ENCODE assay signal across 8 cellular contexts in the genomic region with DNA sequence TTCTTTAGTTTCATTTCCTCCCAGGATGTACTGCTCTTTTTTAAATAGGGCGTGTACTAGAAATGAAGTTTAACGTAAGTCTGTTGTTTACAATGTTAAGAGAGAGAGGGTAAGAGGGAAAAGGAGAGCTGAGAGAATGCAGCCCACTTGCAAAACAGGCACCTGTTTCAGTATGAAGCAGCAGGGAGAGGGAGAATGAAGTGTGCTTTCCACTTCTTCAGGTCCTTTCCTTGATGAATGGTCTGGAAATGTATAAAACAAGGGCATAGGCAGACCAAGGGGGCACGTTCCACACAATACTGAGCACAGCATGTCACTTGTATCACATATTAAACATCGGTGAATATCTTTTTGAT. TPM values are rescaled to one million over a fixed set of nuclear protein-coding genes. Genes with fewer than 3 reads are reported as not detected.
A peak's percentile ranks its signal among the peaks of the same experiment; 100 is the strongest.
DNase-seq lines count a peak whose midpoint lies in the region; ATAC-seq and TF ChIP-seq lines count a peak whose summit lies in the region.

No MANE protein-coding gene starts in this region.

- no peak for TF ChIP-seq EP300 in suprapubic skin (IDR thresholded peaks at IDR 0.05)

- peak overlapping the region; percentile 74 for H3K4me3 ChIP-seq in DOHH2 (ENCODE audit: low read length)
- H3K4me3 ChIP-seq in suprapubic skin, result peak overlapping the region; percentile 59

- H3K9me2 ChIP-seq in DOHH2 (replicated peaks; ENCODE audit: control insufficient read depth, low read length), result no peaks in the 10 kb centered on the region

- TF ChIP-seq POLR2A in suprapubic skin (IDR thresholded peaks at IDR 0.05), result no peak

- peak overlapping the region; percentile 78 to 88 (median 83) for H3K4me3 Mint-ChIP-seq in brain

- H3F3A ChIP-seq in DOHH2 (ENCODE audit: control insufficient read depth, insufficient read depth), result peaks cover 10% of the 10 kb centered on the region

- peaks cover 25% of the 10 kb centered on the region for H3K27me3 Mint-ChIP-seq in brain

- TF ChIP-seq CTCF in DOHH2 (IDR thresholded peaks at IDR 0.05; ENCODE audit: low read depth, low read length, poor library complexity, severe bottlenecking), result no peak
- no peak for TF ChIP-seq CTCF in brain (conservative IDR thresholded peaks at IDR 0.05)
- no peak for TF ChIP-seq CTCF in suprapubic skin (IDR thresholded peaks at IDR 0.05)

- peaks cover 6% of the 10 kb centered on the region for H3K36me3 Mint-ChIP-seq in brain

- WGBS in suprapubic skin, result 50% methylated on average over 4 of the region's 4 CpGs

- no peaks in the 10 kb centered on the region for H4K20me1 ChIP-seq in DOHH2 (ENCODE audit: control insufficient read depth, insufficient read depth, low read depth, low read length)

- H3K27ac Mint-ChIP-seq in brain, result peak overlapping the region in 4 of 5 experiments; percentile 79 to 97 (median 84)

- H3K27ac ChIP-seq in DOHH2 (ENCODE audit: low read depth, low read length) (peak overlapping the region; percentile 92), suprapubic skin (no peak overlapping the region)

- H3K9me3 ChIP-seq in DOHH2 (ENCODE audit: control insufficient read depth, insufficient read depth, low read length), result no peaks in the 10 kb centered on the region
- H3K9me3 ChIP-seq in suprapubic skin, result no peaks in the 10 kb centered on the region

- ATAC-seq in GM19463 (IDR thresholded peaks at IDR 0.05; ENCODE audit: unreplicated experiment), result peak; percentile 66

- peak overlapping the region; percentile 79 for H3K4me2 ChIP-seq in DOHH2 (ENCODE audit: low read length)

- peaks cover 11% of the 10 kb centered on the region for H3K79me2 ChIP-seq in DOHH2 (ENCODE audit: control insufficient read depth, low read length)

- H3K4me1 Mint-ChIP-seq in brain, result peaks cover 77% of the 10 kb centered on the region

- DNase-seq in NAMALWA (ENCODE audit: low spot score) (peak; percentile 82), suprapubic skin (ENCODE audit: low spot score in 2 of 2) (no peak), NCI-H1694 (lab: John Stamatoyannopoulos, UW) (no peak), SHP77 (lab: John Stamatoyannopoulos, UW) (no peak), Kasumi-1 (lab: John Stamatoyannopoulos, UW) (no peak)

- H3K36me3 ChIP-seq in DOHH2 (ENCODE audit: control insufficient read depth, low read length) (no peaks in the 10 kb centered on the region), suprapubic skin (no peaks in the 10 kb centered on the region)

- H3K4me1 ChIP-seq in DOHH2 (ENCODE audit: control insufficient read depth, low read length), result peaks cover 79% of the 10 kb centered on the region
- H3K4me1 ChIP-seq in suprapubic skin, result peaks cover 17% of the 10 kb centered on the region

- H3K9me3 Mint-ChIP-seq in brain, result peaks cover 10 to 16% (median 14%) of the 10 kb centered on the region in 5 experiments

- H3K27me3 ChIP-seq in DOHH2 (ENCODE audit: control insufficient read depth, low read length) (no peaks in the 10 kb centered on the region), suprapubic skin (peaks cover 64% of the 10 kb centered on the region)

RNA-seq across cellular contexts. Expression of a gene that starts 2.0 kb away (rescaled TPM):
- 4.5 TPM for polyA plus RNA-seq in brain (ENCODE audit: insufficient read depth, low read depth, low replicate concordance)
- 1 to 10 TPM in 1 of 4 donors, under 1 TPM in 2, not detected in 1; 0.34 to 1.4 (median 0.80) TPM for total RNA-seq in suprapubic skin
